9 cellular contexts compared by ENCODE assay signal in genomic region chr3:50652709-50653108, GRCh38. TPM values are rescaled to one million over a fixed set of nuclear protein-coding genes. Genes with fewer than 3 reads are reported as not detected.
A peak's percentile ranks its signal among the peaks of the same experiment; 100 is the strongest.
DNase-seq lines count a peak whose midpoint lies in the region; ATAC-seq and TF ChIP-seq lines count a peak whose summit lies in the region.
"Had no signal": no experiment of that assay in that cellular context is flagged by ENCODE, and none has a peak within 500 bp of the region (broad histone marks: within the 10 kb centered on the region; RNA-seq: fewer than 3 reads in every experiment).

No MANE protein-coding gene starts in this region.

- no peak overlapping the region for H3K4me2 ChIP-seq in OCI-LY3 (ENCODE audit: low read length)

- ATAC-seq in heart left ventricle (peak in 3 of 4 donors; percentile 9 to 40 (median 14)), HG02885 (IDR thresholded peaks at IDR 0.05; ENCODE audit: poor library complexity, unreplicated experiment) (no peak)

- no peak overlapping the region for H3K9ac ChIP-seq in OCI-LY3 (ENCODE audit: low read length)

- H4K20me1 ChIP-seq in OCI-LY3 (ENCODE audit: insufficient read depth, low read length) = 0 out of 2 replicates have a peak, but pooled peaks cover under 1% of the 10 kb centered on the region

- no peaks in the 10 kb centered on the region for H3K79me2 ChIP-seq in OCI-LY3 (ENCODE audit: low read length)

- no peak overlapping the region for H3K4me3 ChIP-seq in OCI-LY3 (ENCODE audit: low read length)
- no peak overlapping the region for H3K4me3 ChIP-seq in heart left ventricle
- H3K4me3 ChIP-seq: skin epidermis had no signal

- H3K9me3 ChIP-seq in OCI-LY3 (ENCODE audit: insufficient read depth, low read length) (no peaks in the 10 kb centered on the region), heart left ventricle (no peaks in the 10 kb centered on the region)

- H3K27ac ChIP-seq in OCI-LY3 (ENCODE audit: low read length) = no peak overlapping the region
- H3K27ac ChIP-seq in heart left ventricle = peak overlapping the region in 6 of 12 donors; percentile 0 to 97 (median 84)
- H3K27ac ChIP-seq: skin epidermis had no signal

- peak; percentile 70 for TF ChIP-seq CTCF in GM12872 (IDR thresholded peaks at IDR 0.05; ENCODE audit: insufficient read depth, low read depth, low read length)
- TF ChIP-seq CTCF in OCI-LY3 (IDR thresholded peaks at IDR 0.05; ENCODE audit: low read depth, low read length) = peak; percentile 71
- TF ChIP-seq CTCF in heart left ventricle (IDR thresholded peaks at IDR 0.05) = peak in 11 of 12 donors; percentile 34 to 60 (median 44)

- DNase-seq in activated T-helper 1 cell treated with anti-CD3 and anti-CD28 coated beads, Interleukin-2, amount 50 U/mL, for 16 hours (ENCODE audit: low read depth in 1 of 2, low spot score in 1 of 2) = peak; percentile 8 to 25
- DNase-seq in heart left ventricle (peak in 3 of 5 donors; percentile 41 to 59 (median 56)), inferior parietal cortex (ENCODE audit: extremely low spot score) (no peak), hepatic stellate cell (ENCODE audit: low spot score) (no peak)
- DNase-seq in stimulated activated CD4-positive, alpha-beta T cell treated with anti-CD3 and anti-CD28 coated beads, Interleukin-4, amount 100 ng/mL, for 24 hours = peak; percentile 58

- WGBS in heart left ventricle, 4 donors = 57 to 71% (median 64%) methylated on average over 2 of the region's 2 CpGs

- H3K4me1 ChIP-seq in OCI-LY3 (ENCODE audit: low read length) (no peaks in the 10 kb centered on the region), heart left ventricle (peaks cover 0 to 48% (median 19%) of the 10 kb centered on the region in 12 donors)

- no peak for TF ChIP-seq POLR2A in heart left ventricle (IDR thresholded peaks at IDR 0.05)

- H3K36me3 ChIP-seq in OCI-LY3 (replicated peaks; ENCODE audit: low read depth, low read length) = peaks cover 6% of the 10 kb centered on the region
- H3K36me3 ChIP-seq in heart left ventricle = peaks cover 0 to 29% (median 0%) of the 10 kb centered on the region in 9 donors

- intact Hi-C loops in heart left ventricle (cut with DNase I) = loop anchor here in 7 of 10 donors (1.0 to 10.0 kb wide), 3 partner anchors 35 to 78 kb away; partner anchors contain the start of gene MAPKAPK3 (in 4 of the 7)

- no peaks in the 10 kb centered on the region for H3K27me3 ChIP-seq in OCI-LY3 (ENCODE audit: low read depth, low read length)
- H3K27me3 ChIP-seq in heart left ventricle = no peaks in the 10 kb centered on the region

- H2AFZ ChIP-seq in OCI-LY3 (ENCODE audit: low read depth, low read length) = no peak overlapping the region

RNA-seq across cellular contexts. Expression of gene DOCK3, which starts 22.0 kb away (rescaled TPM):
- 1 to 10 TPM; 2.9 to 6.7 (median 4.8) TPM for total RNA-seq in heart left ventricle
- polyA plus RNA-seq in heart left ventricle = 1 to 10 TPM; 2.0 to 2.1 TPM

RNA-seq across cellular contexts. Expression of gene MAPKAPK3, which starts 35.8 kb away (rescaled TPM):
- total RNA-seq in heart left ventricle = 100 to 1,000 TPM; 239 to 398 (median 316) TPM
- polyA plus RNA-seq in heart left ventricle = 100 to 1,000 TPM; 226 to 247 TPM

RNA-seq across cellular contexts. Expression of gene CISH, which starts 41.1 kb away (rescaled TPM):
- total RNA-seq in heart left ventricle = 10 to 100 TPM; 10.1 to 57.0 (median 20.3) TPM
- polyA plus RNA-seq in heart left ventricle = 10 to 100 TPM in 1 of 2 donors, 1 to 10 TPM in 1; 6.9 to 30.1 TPM

Comparison
In these comparisons a context has a peak if more than half of its experiments do, and no peak if none do; other contexts are left out.
1. DNase-seq: peak in activated T-helper 1 cell treated with anti-CD3 and anti-CD28 coated beads, Interleukin-2, amount 50 U/mL, for 16 hours (2 of 2), heart left ventricle (3 of 5) and stimulated activated CD4-positive, alpha-beta T cell treated with anti-CD3 and anti-CD28 coated beads, Interleukin-4, amount 100 ng/mL, for 24 hours (single experiment); none in inferior parietal cortex (single experiment) and hepatic stellate cell (single experiment).
2. Peak in every context shown above with its lines, with median percentiles within 50 percentile points of each other: CTCF ChIP-seq.